ENCODE assay signal across 11 cellular contexts in the genomic region with DNA sequence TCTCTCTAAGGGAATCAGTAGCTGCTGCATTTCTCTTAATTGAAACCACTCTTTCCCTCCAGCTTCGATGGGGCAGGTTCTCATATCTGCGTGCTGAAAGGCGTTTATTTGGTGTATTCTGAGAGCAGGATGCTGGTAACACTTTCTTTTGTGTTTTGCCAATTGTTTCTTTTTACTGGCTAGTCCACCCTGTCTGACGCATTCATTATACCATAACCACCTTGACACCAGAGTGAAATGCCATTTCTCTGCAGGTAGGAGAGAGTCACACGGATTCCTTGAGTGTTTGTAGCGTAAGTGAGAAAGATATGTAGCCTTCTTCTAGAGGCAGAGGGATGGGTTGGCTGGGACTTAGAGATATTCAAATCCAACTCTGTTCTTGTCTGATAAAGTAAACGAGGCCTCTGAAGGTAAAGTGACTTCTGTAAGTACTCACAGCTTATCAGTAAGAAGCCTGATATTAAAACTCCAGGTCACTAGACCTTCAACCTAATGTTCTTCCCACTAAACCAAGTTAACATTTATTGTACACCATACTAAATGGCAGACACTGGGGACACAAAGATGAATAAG. TPM values are rescaled to one million over a fixed set of nuclear protein-coding genes. Genes with fewer than 3 reads are reported as not detected.
DNase-seq lines count a peak whose midpoint lies in the region; ATAC-seq and TF ChIP-seq lines count a peak whose summit lies in the region.
"Had no signal": no experiment of that assay in that cellular context is flagged by ENCODE, and none has a peak within 500 bp of the region (broad histone marks: within the 10 kb centered on the region; RNA-seq: fewer than 3 reads in every experiment).

No MANE protein-coding gene starts in this region.

- TF ChIP-seq POLR2A in Peyer's patch (IDR thresholded peaks at IDR 0.05): no peak
- no peak for TF ChIP-seq POLR2A in breast epithelium (IDR thresholded peaks at IDR 0.05)

- intact Hi-C loops in CD8-positive, alpha-beta T cell (cut with DNase I, micrococcal nuclease): no loop called here
- intact Hi-C loops in breast epithelium (cut with DNase I; ENCODE audit: low total_unique reads): no loop called here
- intact Hi-C loops in colonic mucosa (cut with DNase I): no loop called here

- H3K27ac ChIP-seq in CD8-positive, alpha-beta T cell (ENCODE audit: low read depth, low read length): peak overlapping the region; percentile 17
- H3K27ac ChIP-seq in Peyer's patch: peak overlapping the region in 3 of 4 donors; percentile 15 to 80 (median 30)
- peak overlapping the region; percentile 6 to 83 for H3K27ac ChIP-seq in breast epithelium
- H3K27ac ChIP-seq in colonic mucosa: no peak overlapping the region
- H3K27ac ChIP-seq: KMS-11 had no signal

- H3K9ac ChIP-seq in colonic mucosa (ENCODE audit: low read depth in 2 of 2, low read length in 2 of 2): no peak overlapping the region
- H3K9ac ChIP-seq: KMS-11 had no signal

- H3K36me3 Mint-ChIP-seq in CD8-positive, alpha-beta T cell: peaks cover 68% of the 10 kb centered on the region
- H3K36me3 Mint-ChIP-seq in osteocyte (ENCODE audit: unreplicated experiment): peaks cover 2% of the 10 kb centered on the region

- no peak overlapping the region for H3K4me3 ChIP-seq in CD8-positive, alpha-beta T cell (ENCODE audit: low read depth, low read length)
- no peak overlapping the region for H3K4me3 ChIP-seq in Peyer's patch
- H3K4me3 ChIP-seq in breast epithelium: no peak overlapping the region
- H3K4me3 ChIP-seq in colonic mucosa: no peak overlapping the region

- no peaks in the 10 kb centered on the region for H3K27me3 ChIP-seq in CD8-positive, alpha-beta T cell (ENCODE audit: insufficient read depth, low read length)
- H3K27me3 ChIP-seq in Peyer's patch: no peaks in the 10 kb centered on the region
- H3K27me3 ChIP-seq in breast epithelium: no peaks in the 10 kb centered on the region
- H3K27me3 ChIP-seq in colonic mucosa: no peaks in the 10 kb centered on the region

- peak; percentile 59 for ATAC-seq in CD8-positive, alpha-beta T cell
- ATAC-seq in GM18517 (IDR thresholded peaks at IDR 0.05; ENCODE audit: unreplicated experiment): no peak

- POLR2A ChIA-PET in CD8-positive, alpha-beta T cell (lab: Charles Lee): interaction anchor here (0.8 to 14.0 kb wide), 6 partner anchors 9 to 106 kb away, joined by 3 to 203 read pairs (median 10); no protein-coding TSS in a partner anchor

- H3K27ac Mint-ChIP-seq in CD8-positive, alpha-beta T cell: peak overlapping the region; percentile 100
- peak overlapping the region; percentile 38 for H3K27ac Mint-ChIP-seq in osteocyte (ENCODE audit: unreplicated experiment)

- no peaks in the 10 kb centered on the region for H3K36me3 ChIP-seq in CD8-positive, alpha-beta T cell (ENCODE audit: insufficient read depth, low read length)
- H3K36me3 ChIP-seq in Peyer's patch (no peaks in the 10 kb centered on the region), breast epithelium (no peaks in the 10 kb centered on the region), colonic mucosa (no peaks in the 10 kb centered on the region)

- no peaks in the 10 kb centered on the region for H3K9me3 ChIP-seq in CD8-positive, alpha-beta T cell (ENCODE audit: low read length)
- H3K9me3 ChIP-seq in Peyer's patch (no peaks in the 10 kb centered on the region), breast epithelium (no peaks in the 10 kb centered on the region), colonic mucosa (no peaks in the 10 kb centered on the region)

- H3K4me1 Mint-ChIP-seq in CD8-positive, alpha-beta T cell (ENCODE audit: low read depth): peaks cover 100% of the 10 kb centered on the region
- H3K4me1 Mint-ChIP-seq in osteocyte (ENCODE audit: unreplicated experiment): peaks cover 77% of the 10 kb centered on the region

- H3K4me1 ChIP-seq in CD8-positive, alpha-beta T cell (ENCODE audit: insufficient read depth, low read length): peaks cover 97% of the 10 kb centered on the region
- H3K4me1 ChIP-seq in Peyer's patch (peaks cover 2 to 74% (median 44%) of the 10 kb centered on the region in 4 donors), breast epithelium (no peaks in the 10 kb centered on the region), colonic mucosa (peaks cover 16% of the 10 kb centered on the region)

- peak overlapping the region; percentile 38 for H3K4me3 Mint-ChIP-seq in CD8-positive, alpha-beta T cell
- no peak overlapping the region for H3K4me3 Mint-ChIP-seq in osteocyte (ENCODE audit: unreplicated experiment)

- CTCF ChIA-PET in CD8-positive, alpha-beta T cell (lab: Charles Lee): interaction anchor here (1.0 to 8.9 kb wide), 9 partner anchors 11 to 162 kb away, joined by 3 to 57 read pairs (median 4); partner anchors contain the start of gene CD44

- no peak for DNase-seq in CD8-positive, alpha-beta T cell
- DNase-seq in Peyer's patch (no peak), breast epithelium (ENCODE audit: low spot score in 2 of 2) (no peak), osteocyte (ENCODE audit: extremely low spot score, unreplicated experiment) (no peak), NCI-H82 treated with DMSO at 0.1 percent for 48 hours (lab: John Stamatoyannopoulos, UW; ENCODE audit: unreplicated experiment) (no peak), GDM1 (lab: John Stamatoyannopoulos, UW) (no peak), colonic mucosa (no peak)
- DNase-seq: kidney, NCI-H187 had no signal

- H3K27me3 Mint-ChIP-seq in CD8-positive, alpha-beta T cell (ENCODE audit: low read depth): no peaks in the 10 kb centered on the region
- H3K27me3 Mint-ChIP-seq in osteocyte (ENCODE audit: unreplicated experiment): no peaks in the 10 kb centered on the region

- no peak for TF ChIP-seq CTCF in CD8-positive, alpha-beta T cell (IDR thresholded peaks at IDR 0.05)
- TF ChIP-seq CTCF in Peyer's patch (IDR thresholded peaks at IDR 0.05) (no peak), breast epithelium (IDR thresholded peaks at IDR 0.05) (no peak), osteocyte (IDR thresholded peaks at IDR 0.05) (no peak), colonic mucosa (IDR thresholded peaks at IDR 0.05) (no peak)

- H3K9me3 Mint-ChIP-seq in CD8-positive, alpha-beta T cell: no peaks in the 10 kb centered on the region
- no peaks in the 10 kb centered on the region for H3K9me3 Mint-ChIP-seq in osteocyte (ENCODE audit: unreplicated experiment)

RNA-seq across cellular contexts. Expression of gene CD44, which starts 21.4 kb away (rescaled TPM):
- 1,000 to 10,000 TPM; 1,070 to 1,104 TPM for total RNA-seq in CD8-positive, alpha-beta T cell
- 100 to 1,000 TPM in 3 of 4 donors, 10 to 100 TPM in 1; 71.6 to 412 (median 130) TPM for total RNA-seq in Peyer's patch
- total RNA-seq in breast epithelium: 100 to 1,000 TPM; 255 to 348 (median 269) TPM
- total RNA-seq in osteocyte: 283 and 309 TPM in 2 replicates
- 100 to 1,000 TPM; 152 to 171 TPM for total RNA-seq in colonic mucosa
